Comparison of ENCODE assay signal across 22 cellular contexts in genomic region chr15:48993411-48993810, GRCh38.
"Had no signal": no experiment of that assay in that cellular context is flagged by ENCODE, and none has a peak within 500 bp of the region (broad histone marks: within the 10 kb centered on the region; RNA-seq: fewer than 3 reads in every experiment).

No MANE protein-coding gene starts in this region.

- H3K4me2 ChIP-seq: hepatocyte had no signal

- H3K27ac Mint-ChIP-seq: nephron progenitor cell had no signal

- H2AFZ ChIP-seq: hepatocyte had no signal

- H3K4me3 ChIP-seq: dorsolateral prefrontal cortex, hepatocyte, lung, sigmoid colon, skin epidermis, stomach, thoracic aorta, transverse colon had no signal

- DNase-seq: cortex of kidney; dorsolateral prefrontal cortex; effector CD8-positive, alpha-beta T cell; foreskin melanocyte; head of caudate nucleus; kidney; left colon; left ventricle myocardium superior; mesendoderm; naive B cell; nephron progenitor cell; sigmoid colon; stimulated activated CD4-positive, alpha-beta T cell treated with anti-CD3 and anti-CD28 coated beads, Interleukin-2, amount 100 ng/mL, for 24 hours; stimulated activated CD4-positive, alpha-beta T cell treated with anti-CD3 and anti-CD28 coated beads, Interleukin-4, amount 100 ng/mL, for 4 hours; stimulated activated naive B cell treated with anti-CD40 and anti-IgM and Interleukin-4, amounts not matched to agents 10 μg/mL and 1 μg/mL and 100 μg/mL, for 72 hours; stomach; substantia nigra; transverse colon had no signal

- H3K27me3 ChIP-seq: dorsolateral prefrontal cortex, hepatocyte, sigmoid colon, stomach, transverse colon had no signal

- H3K27ac ChIP-seq: hepatocyte, sigmoid colon, skin epidermis, stomach, thoracic aorta, transverse colon had no signal

- H3K9me3 ChIP-seq: sigmoid colon, stomach, thoracic aorta, transverse colon had no signal

- H3K9me3 Mint-ChIP-seq: naive B cell; nephron progenitor cell; stimulated activated naive B cell treated with anti-CD40 and anti-IgM and Interleukin-4, amounts not matched to agents 10 μg/mL and 1 μg/mL and 100 μg/mL, for 72 hours had no signal

- ATAC-seq: left colon, left ventricle myocardium superior had no signal

- H3K4me1 Mint-ChIP-seq: nephron progenitor cell had no signal

- H3K27me3 Mint-ChIP-seq: naive B cell; stimulated activated naive B cell treated with anti-CD40 and anti-IgM and Interleukin-4, amounts not matched to agents 10 μg/mL and 1 μg/mL and 100 μg/mL, for 72 hours had no signal

- H3K4me1 ChIP-seq: sigmoid colon, stomach, transverse colon had no signal

- H3K4me3 Mint-ChIP-seq: naive B cell; nephron progenitor cell; stimulated activated naive B cell treated with anti-CD40 and anti-IgM and Interleukin-4, amounts not matched to agents 10 μg/mL and 1 μg/mL and 100 μg/mL, for 72 hours had no signal
